ENCODE assay signal across 2 cellular contexts in the genomic region with DNA sequence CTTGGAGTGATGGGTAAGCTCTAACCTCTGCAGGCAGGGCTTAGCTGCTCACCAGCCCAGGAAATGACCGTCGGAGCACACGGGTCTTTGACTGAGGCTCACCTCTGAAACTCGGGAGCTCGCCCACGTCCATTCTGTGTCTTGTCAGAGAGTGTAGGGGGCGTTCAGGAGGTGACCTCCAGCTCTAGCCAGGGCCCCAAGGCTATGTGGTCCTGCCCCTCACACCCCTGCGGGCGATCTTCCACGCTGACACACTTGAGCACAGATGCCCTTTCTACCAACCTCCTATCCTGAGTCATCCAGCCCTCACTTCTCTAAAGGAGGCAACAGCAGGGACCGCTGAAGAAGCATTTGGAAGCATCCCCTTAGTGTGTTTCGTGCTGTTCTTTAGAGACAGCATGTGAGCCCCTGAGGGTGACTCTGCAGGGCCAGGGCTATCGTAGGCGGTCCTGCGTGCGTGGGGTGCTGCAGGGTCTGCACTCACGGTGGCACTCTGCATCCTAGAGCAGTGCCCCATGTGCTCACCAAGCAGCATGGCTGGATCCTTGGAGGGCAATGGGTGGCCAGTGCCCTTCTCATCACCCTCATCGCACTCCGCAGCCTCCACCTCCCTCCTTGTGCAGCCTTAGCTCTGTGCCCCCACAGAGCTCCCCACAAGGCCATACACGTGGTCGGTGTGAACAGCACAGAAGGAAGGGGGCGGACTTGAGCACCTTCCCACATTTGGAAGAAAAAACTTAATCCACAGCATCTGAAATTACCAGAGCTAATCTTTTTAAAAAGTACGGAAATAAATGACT.
TF ChIP-seq lines count a peak whose summit lies in the region.

No MANE protein-coding gene starts in this region.

TF ChIP-seq in A549, 52 proteins besides CTCF, POLR2A, EP300 and RAD21:
- TF ChIP-seq FOSL2 (IDR thresholded peaks at IDR 0.05) (no peak), FOSL2 (CRISPR knock-in tag; IDR thresholded peaks at IDR 0.05) (no peak), KDM5A (IDR thresholded peaks at IDR 0.05) (no peak), SMC3 (IDR thresholded peaks at IDR 0.05) (no peak), RCOR1 (IDR thresholded peaks at IDR 0.05; ENCODE audit: low read depth, low read length) (no peak)
- TF ChIP-seq, protein P1, sequence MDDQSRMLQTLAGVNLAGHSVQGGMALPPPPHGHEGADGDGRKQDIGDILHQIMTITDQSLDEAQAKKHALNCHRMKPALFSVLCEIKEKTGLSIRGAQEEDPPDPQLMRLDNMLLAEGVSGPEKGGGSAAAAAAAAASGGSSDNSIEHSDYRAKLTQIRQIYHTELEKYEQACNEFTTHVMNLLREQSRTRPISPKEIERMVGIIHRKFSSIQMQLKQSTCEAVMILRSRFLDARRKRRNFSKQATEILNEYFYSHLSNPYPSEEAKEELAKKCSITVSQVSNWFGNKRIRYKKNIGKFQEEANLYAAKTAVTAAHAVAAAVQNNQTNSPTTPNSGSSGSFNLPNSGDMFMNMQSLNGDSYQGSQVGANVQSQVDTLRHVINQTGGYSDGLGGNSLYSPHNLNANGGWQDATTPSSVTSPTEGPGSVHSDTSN (IDR thresholded peaks at IDR 0.05), result no peak
- TF ChIP-seq, protein P2, sequence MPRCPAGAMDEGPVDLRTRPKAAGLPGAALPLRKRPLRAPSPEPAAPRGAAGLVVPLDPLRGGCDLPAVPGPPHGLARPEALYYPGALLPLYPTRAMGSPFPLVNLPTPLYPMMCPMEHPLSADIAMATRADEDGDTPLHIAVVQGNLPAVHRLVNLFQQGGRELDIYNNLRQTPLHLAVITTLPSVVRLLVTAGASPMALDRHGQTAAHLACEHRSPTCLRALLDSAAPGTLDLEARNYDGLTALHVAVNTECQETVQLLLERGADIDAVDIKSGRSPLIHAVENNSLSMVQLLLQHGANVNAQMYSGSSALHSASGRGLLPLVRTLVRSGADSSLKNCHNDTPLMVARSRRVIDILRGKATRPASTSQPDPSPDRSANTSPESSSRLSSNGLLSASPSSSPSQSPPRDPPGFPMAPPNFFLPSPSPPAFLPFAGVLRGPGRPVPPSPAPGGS (IDR thresholded peaks at IDR 0.05), result no peak
- TF ChIP-seq, protein P3, sequence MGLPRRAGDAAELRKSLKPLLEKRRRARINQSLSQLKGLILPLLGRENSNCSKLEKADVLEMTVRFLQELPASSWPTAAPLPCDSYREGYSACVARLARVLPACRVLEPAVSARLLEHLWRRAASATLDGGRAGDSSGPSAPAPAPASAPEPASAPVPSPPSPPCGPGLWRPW (IDR thresholded peaks at IDR 0.05), result no peak

TF ChIP-seq in HCT116, 20 proteins besides CTCF, POLR2A, EP300 and RAD21:
- TF ChIP-seq EZH2phosphoT487 (IDR thresholded peaks at IDR 0.05; ENCODE audit: borderline replicate concordance) (no peak), TCF7L2 (IDR thresholded peaks at IDR 0.05; ENCODE audit: borderline replicate concordance, extremely low read depth, insufficient read depth, insufficient read length) (no peak), POLR2AphosphoS5 (IDR thresholded peaks at IDR 0.05; ENCODE audit: low read depth, low read length) (no peak), ZFX (IDR thresholded peaks at IDR 0.05) (no peak), EZH2 (IDR thresholded peaks at IDR 0.05) (no peak), SRF (IDR thresholded peaks at IDR 0.05; ENCODE audit: low read depth) (no peak), CBX3 (IDR thresholded peaks at IDR 0.05; ENCODE audit: low read depth) (no peak), ELF1 (IDR thresholded peaks at IDR 0.05; ENCODE audit: borderline replicate concordance, low read depth) (no peak), EGR1 (IDR thresholded peaks at IDR 0.05; ENCODE audit: low read depth) (no peak), JUND (IDR thresholded peaks at IDR 0.05) (no peak), CEBPB (IDR thresholded peaks at IDR 0.05; ENCODE audit: low read depth) (no peak), SP1 (IDR thresholded peaks at IDR 0.05; ENCODE audit: low read depth) (no peak)
- TF ChIP-seq, protein P4, sequence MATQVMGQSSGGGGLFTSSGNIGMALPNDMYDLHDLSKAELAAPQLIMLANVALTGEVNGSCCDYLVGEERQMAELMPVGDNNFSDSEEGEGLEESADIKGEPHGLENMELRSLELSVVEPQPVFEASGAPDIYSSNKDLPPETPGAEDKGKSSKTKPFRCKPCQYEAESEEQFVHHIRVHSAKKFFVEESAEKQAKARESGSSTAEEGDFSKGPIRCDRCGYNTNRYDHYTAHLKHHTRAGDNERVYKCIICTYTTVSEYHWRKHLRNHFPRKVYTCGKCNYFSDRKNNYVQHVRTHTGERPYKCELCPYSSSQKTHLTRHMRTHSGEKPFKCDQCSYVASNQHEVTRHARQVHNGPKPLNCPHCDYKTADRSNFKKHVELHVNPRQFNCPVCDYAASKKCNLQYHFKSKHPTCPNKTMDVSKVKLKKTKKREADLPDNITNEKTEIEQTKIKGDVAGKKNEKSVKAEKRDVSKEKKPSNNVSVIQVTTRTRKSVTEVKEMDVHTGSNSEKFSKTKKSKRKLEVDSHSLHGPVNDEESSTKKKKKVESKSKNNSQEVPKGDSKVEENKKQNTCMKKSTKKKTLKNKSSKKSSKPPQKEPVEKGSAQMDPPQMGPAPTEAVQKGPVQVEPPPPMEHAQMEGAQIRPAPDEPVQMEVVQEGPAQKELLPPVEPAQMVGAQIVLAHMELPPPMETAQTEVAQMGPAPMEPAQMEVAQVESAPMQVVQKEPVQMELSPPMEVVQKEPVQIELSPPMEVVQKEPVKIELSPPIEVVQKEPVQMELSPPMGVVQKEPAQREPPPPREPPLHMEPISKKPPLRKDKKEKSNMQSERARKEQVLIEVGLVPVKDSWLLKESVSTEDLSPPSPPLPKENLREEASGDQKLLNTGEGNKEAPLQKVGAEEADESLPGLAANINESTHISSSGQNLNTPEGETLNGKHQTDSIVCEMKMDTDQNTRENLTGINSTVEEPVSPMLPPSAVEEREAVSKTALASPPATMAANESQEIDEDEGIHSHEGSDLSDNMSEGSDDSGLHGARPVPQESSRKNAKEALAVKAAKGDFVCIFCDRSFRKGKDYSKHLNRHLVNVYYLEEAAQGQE (IDR thresholded peaks at IDR 0.05; ENCODE audit: low read depth), result no peak
- TF ChIP-seq, protein P5, sequence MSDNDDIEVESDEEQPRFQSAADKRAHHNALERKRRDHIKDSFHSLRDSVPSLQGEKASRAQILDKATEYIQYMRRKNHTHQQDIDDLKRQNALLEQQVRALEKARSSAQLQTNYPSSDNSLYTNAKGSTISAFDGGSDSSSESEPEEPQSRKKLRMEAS (IDR thresholded peaks at IDR 0.05), result no peak
- TF ChIP-seq, protein P6, sequence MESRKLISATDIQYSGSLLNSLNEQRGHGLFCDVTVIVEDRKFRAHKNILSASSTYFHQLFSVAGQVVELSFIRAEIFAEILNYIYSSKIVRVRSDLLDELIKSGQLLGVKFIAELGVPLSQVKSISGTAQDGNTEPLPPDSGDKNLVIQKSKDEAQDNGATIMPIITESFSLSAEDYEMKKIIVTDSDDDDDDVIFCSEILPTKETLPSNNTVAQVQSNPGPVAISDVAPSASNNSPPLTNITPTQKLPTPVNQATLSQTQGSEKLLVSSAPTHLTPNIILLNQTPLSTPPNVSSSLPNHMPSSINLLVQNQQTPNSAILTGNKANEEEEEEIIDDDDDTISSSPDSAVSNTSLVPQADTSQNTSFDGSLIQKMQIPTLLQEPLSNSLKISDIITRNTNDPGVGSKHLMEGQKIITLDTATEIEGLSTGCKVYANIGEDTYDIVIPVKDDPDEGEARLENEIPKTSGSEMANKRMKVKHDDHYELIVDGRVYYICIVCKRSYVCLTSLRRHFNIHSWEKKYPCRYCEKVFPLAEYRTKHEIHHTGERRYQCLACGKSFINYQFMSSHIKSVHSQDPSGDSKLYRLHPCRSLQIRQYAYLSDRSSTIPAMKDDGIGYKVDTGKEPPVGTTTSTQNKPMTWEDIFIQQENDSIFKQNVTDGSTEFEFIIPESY (IDR thresholded peaks at IDR 0.05; ENCODE audit: extremely low read depth, insufficient replicate concordance, low read length), result no peak
- TF ChIP-seq, protein P7, sequence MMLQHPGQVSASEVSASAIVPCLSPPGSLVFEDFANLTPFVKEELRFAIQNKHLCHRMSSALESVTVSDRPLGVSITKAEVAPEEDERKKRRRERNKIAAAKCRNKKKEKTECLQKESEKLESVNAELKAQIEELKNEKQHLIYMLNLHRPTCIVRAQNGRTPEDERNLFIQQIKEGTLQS (IDR thresholded peaks at IDR 0.05), result no peak
